In genomic region chr18:54387631-54388030, GRCh38 we compare ENCODE assay signal across 25 cellular contexts. TPM values are rescaled to one million over a fixed set of nuclear protein-coding genes. Genes with fewer than 3 reads are reported as not detected.
A peak's percentile ranks its signal among the peaks of the same experiment; 100 is the strongest.
DNase-seq lines count a peak whose midpoint lies in the region; ATAC-seq and TF ChIP-seq lines count a peak whose summit lies in the region.
"Had no signal": no experiment of that assay in that cellular context is flagged by ENCODE, and none has a peak within 500 bp of the region (broad histone marks: within the 10 kb centered on the region; RNA-seq: fewer than 3 reads in every experiment).

No MANE protein-coding gene starts in this region.

- ATAC-seq in Panc1 = no peak
- no peak for ATAC-seq in HG03039 (IDR thresholded peaks at IDR 0.05; ENCODE audit: unreplicated experiment)
- no peak for ATAC-seq in HG03354 (IDR thresholded peaks at IDR 0.05; ENCODE audit: poor library complexity, severe bottlenecking, unreplicated experiment)
- ATAC-seq: effector memory CD8-positive, alpha-beta T cell; left ventricle myocardium superior; naive thymus-derived CD8-positive, alpha-beta T cell had no signal

- no peaks in the 10 kb centered on the region for H3K9me3 ChIP-seq in Panc1 (ENCODE audit: control insufficient read depth, insufficient read depth, low read depth, low read length)
- no peaks in the 10 kb centered on the region for H3K9me3 ChIP-seq in fibroblast of lung (ENCODE audit: control insufficient read depth, insufficient read depth, low read depth, low read length)
- H3K9me3 ChIP-seq in Caco-2 = no peaks in the 10 kb centered on the region; the same call in 1 of the 2 replicates

- POLR2A ChIA-PET in Panc1 (lab: Charles Lee) (no interaction called here), Caco-2 (lab: Charles Lee) (no interaction called here)

- no peaks in the 10 kb centered on the region for H4K20me1 ChIP-seq in fibroblast of lung (ENCODE audit: control insufficient read depth, extremely low read depth, insufficient read depth, low read length)

- CTCF ChIA-PET in Panc1 (lab: Charles Lee) (no interaction called here), Caco-2 (lab: Charles Lee) (no interaction called here)

- H3K27ac ChIP-seq in ACC112 (ENCODE audit: low read depth, low read length) (peak overlapping the region; percentile 72), Panc1 (ENCODE audit: low read length) (0 out of 2 replicates have a peak overlapping the region, but pooled peaks have one; percentile 21), fibroblast of lung (ENCODE audit: insufficient read depth, low read length) (no peak overlapping the region)
- H3K27ac ChIP-seq: cardiac muscle cell, foreskin keratinocyte had no signal

- DNase-seq in HFF-Myc (ENCODE audit: extremely low read depth, low read depth) (peak; percentile 27), Panc1 (ENCODE audit: low read depth, low spot score) (no peak), fibroblast of lung (ENCODE audit: low read depth in 2 of 2) (no peak), Caco-2 (no peak), SK-N-DZ (ENCODE audit: low spot score) (no peak)
- DNase-seq: activated CD4-positive, alpha-beta T cell treated with anti-CD3 and anti-CD28 coated beads for 48 hours; activated naive CD8-positive, alpha-beta T cell treated with anti-CD3 and anti-CD28 coated beads, Interleukin-2, amount 10 ng/mL, durations not matched to agents 7 days and 5 days; activated T-cell treated with anti-CD3 and anti-CD28 coated beads, Interleukin-2, amount 50 U/mL, for 24 hours; effector memory CD8-positive, alpha-beta T cell; foreskin keratinocyte; left ventricle myocardium superior; naive thymus-derived CD8-positive, alpha-beta T cell; NCI-H1105; NCI-H226; NK-92 treated with Interleukin-12 subunit alpha and Interleukin-12 subunit beta, amount 100 ng/mL, for 24 hours; SHP77 treated with DMSO at 0.1 percent for 48 hours; stimulated activated CD4-positive, alpha-beta T cell treated with anti-CD3 and anti-CD28 coated beads, Interleukin-12 subunit alpha, Interleukin-12 subunit beta, amount 100 ng/mL, for 4 hours; stimulated activated naive CD4-positive, alpha-beta T cell; T1000 had no signal

- H3K4me2 ChIP-seq in fibroblast of lung (ENCODE audit: extremely low read depth, insufficient read depth, low read length) = no peak overlapping the region

- no peak overlapping the region for H3K4me3 Mint-ChIP-seq in Caco-2 (ENCODE audit: unreplicated experiment)
- H3K4me3 Mint-ChIP-seq: activated T-cell treated with anti-CD3 and anti-CD28 coated beads, Interleukin-2, amount 50 U/mL, for 24 hours; effector memory CD8-positive, alpha-beta T cell; IgD-negative memory B cell; naive thymus-derived CD8-positive, alpha-beta T cell; type B pancreatic cell had no signal

- H3K27me3 ChIP-seq in ACC112 (ENCODE audit: insufficient read depth, low read length) = no peaks in the 10 kb centered on the region
- no peaks in the 10 kb centered on the region for H3K27me3 ChIP-seq in Panc1 (ENCODE audit: control insufficient read depth, insufficient read depth, low read length)
- no peaks in the 10 kb centered on the region for H3K27me3 ChIP-seq in fibroblast of lung (ENCODE audit: control insufficient read depth, insufficient read depth, low read length)
- no peaks in the 10 kb centered on the region for H3K27me3 ChIP-seq in Caco-2 (replicated peaks; ENCODE audit: control insufficient read depth, insufficient read depth, low read length)
- H3K27me3 ChIP-seq: cardiac muscle cell, foreskin keratinocyte had no signal

- BruUV-seq in Panc1 (replicated peaks; lab: Mats Ljungman, UMichigan) (no TSS peak), Caco-2 (replicated peaks; lab: Mats Ljungman, UMichigan) (no TSS peak)

- no peaks in the 10 kb centered on the region for H3K79me2 ChIP-seq in ACC112 (ENCODE audit: control insufficient read depth, insufficient read depth, low read length, unreplicated experiment)
- H3K79me2 ChIP-seq in fibroblast of lung (ENCODE audit: control insufficient read depth, insufficient read depth, low read length) = no peaks in the 10 kb centered on the region

- H3K4me1 ChIP-seq in ACC112 (ENCODE audit: control insufficient read depth, insufficient read depth, low read length, unreplicated experiment) (peaks cover 20% of the 10 kb centered on the region), Panc1 (ENCODE audit: control insufficient read depth, insufficient read depth, low read length) (peaks cover 4% of the 10 kb centered on the region; the same call in 1 of the 2 replicates), fibroblast of lung (ENCODE audit: control insufficient read depth, extremely low read depth, insufficient read depth, low read length) (peaks cover 4% of the 10 kb centered on the region), Caco-2 (peaks cover 8% of the 10 kb centered on the region)

- intact Hi-C loops in Panc1 (cut with micrococcal nuclease; ENCODE audit: unreplicated experiment) = no loop called here
- intact Hi-C loops in Caco-2 (cut with micrococcal nuclease; ENCODE audit: unreplicated experiment) = no loop called here

- peaks cover 6% of the 10 kb centered on the region for H3K36me3 Mint-ChIP-seq in Caco-2 (ENCODE audit: insufficient read depth, unreplicated experiment)
- H3K36me3 Mint-ChIP-seq: IgD-negative memory B cell; naive thymus-derived CD8-positive, alpha-beta T cell had no signal

- peaks cover 9% of the 10 kb centered on the region for H3K4me1 Mint-ChIP-seq in Caco-2 (ENCODE audit: low read depth, unreplicated experiment)
- H3K4me1 Mint-ChIP-seq: IgD-negative memory B cell had no signal

- H3K4me3 ChIP-seq in ACC112 (ENCODE audit: low read depth, low read length) (no peak overlapping the region), HFF-Myc (replicated peaks; ENCODE audit: low read depth, low read length) (no peak overlapping the region), Panc1 (ENCODE audit: low read depth in 2 of 2, low read length in 2 of 2) (no peak overlapping the region), fibroblast of lung (replicated peaks in 1 of 4; ENCODE audit: control extremely low read depth in 1 of 4, insufficient read depth in 1 of 4, low read depth in 3 of 4, low read length in 4 of 4) (no peak overlapping the region), Caco-2 (ENCODE audit: low read depth, low read length) (no peak overlapping the region)
- H3K4me3 ChIP-seq: cardiac muscle cell had no signal

- TF ChIP-seq CTCF in HFF-Myc (IDR thresholded peaks at IDR 0.05; ENCODE audit: low read depth, low read length, missing control alignments) = no peak
- no peak for TF ChIP-seq CTCF in Panc1 (IDR thresholded peaks at IDR 0.05)
- no peak for TF ChIP-seq CTCF in fibroblast of lung (conservative IDR thresholded peaks at IDR 0.05 in 1 of 2, IDR thresholded peaks at IDR 0.05 in 1 of 2; ENCODE audit: low read depth in 1 of 2, low read length in 2 of 2)
- TF ChIP-seq CTCF in Caco-2 (IDR thresholded peaks at IDR 0.05; ENCODE audit: insufficient read depth in 1 of 2, low read depth in 1 of 2, low read length in 1 of 2, severe bottlenecking in 1 of 2, unreplicated experiment in 1 of 2) = no peak

- no peaks in the 10 kb centered on the region for H3K27me3 Mint-ChIP-seq in Caco-2 (ENCODE audit: insufficient read depth, unreplicated experiment)

- H2AFZ ChIP-seq in ACC112 (ENCODE audit: low read length, unreplicated experiment) (no peak overlapping the region), fibroblast of lung (ENCODE audit: low read length) (peak overlapping the region; percentile 52)

- no peak overlapping the region for H3K27ac Mint-ChIP-seq in Caco-2 (ENCODE audit: unreplicated experiment)
- H3K27ac Mint-ChIP-seq: activated naive CD8-positive, alpha-beta T cell treated with anti-CD3 and anti-CD28 coated beads, Interleukin-2, amount 10 ng/mL, durations not matched to agents 7 days and 5 days; activated T-cell treated with anti-CD3 and anti-CD28 coated beads, Interleukin-2, amount 50 U/mL, for 24 hours; IgD-negative memory B cell; naive thymus-derived CD8-positive, alpha-beta T cell had no signal

- H3K36me3 ChIP-seq in ACC112 (ENCODE audit: insufficient read depth, low read length) = no peaks in the 10 kb centered on the region
- no peaks in the 10 kb centered on the region for H3K36me3 ChIP-seq in Panc1 (ENCODE audit: control insufficient read depth, insufficient read depth, low read length)
- no peaks in the 10 kb centered on the region for H3K36me3 ChIP-seq in fibroblast of lung (ENCODE audit: control insufficient read depth, insufficient read depth, low read length)
- no peaks in the 10 kb centered on the region for H3K36me3 ChIP-seq in Caco-2 (ENCODE audit: control insufficient read depth, insufficient read depth, low read length)
- H3K36me3 ChIP-seq: cardiac muscle cell had no signal

- in situ Hi-C loops in Panc1 (cut with HindIII; ENCODE audit: low pct_unique_long_range_greater_than_20kb, low sequenced_read_pairs) = no loop called here

- no peak overlapping the region for H3K9ac ChIP-seq in fibroblast of lung (ENCODE audit: insufficient read depth, low read length)

- H3K9me3 Mint-ChIP-seq in Caco-2 (ENCODE audit: unreplicated experiment) = no peaks in the 10 kb centered on the region
- H3K9me3 Mint-ChIP-seq: activated naive CD8-positive, alpha-beta T cell treated with anti-CD3 and anti-CD28 coated beads, Interleukin-2, amount 10 ng/mL, durations not matched to agents 7 days and 5 days; activated T-cell treated with anti-CD3 and anti-CD28 coated beads, Interleukin-2, amount 50 U/mL, for 24 hours; effector memory CD8-positive, alpha-beta T cell; IgD-negative memory B cell had no signal

RNA-seq across cellular contexts. Expression of gene C18orf54, which starts 29.9 kb away (rescaled TPM):
- total RNA-seq in Panc1 (2021; ENCODE audit: unreplicated experiment) (7.5 TPM), fibroblast of lung (3.3 and 5.6 TPM in 2 replicates), Caco-2 (2022) (5.5 and 7.2 TPM in 2 replicates)
- 1.3 TPM for polyA plus RNA-seq in Panc1 (2012; ENCODE audit: insufficient read length)
- polyA plus RNA-seq in fibroblast of lung = 2.8 and 7.4 TPM in 2 replicates
- 1.9 and 4.4 TPM in 2 replicates for polyA plus RNA-seq in fibroblast of lung (2012)
- 0.33 and 3.7 TPM in 2 replicates for polyA minus RNA-seq in fibroblast of lung (ENCODE audit: low replicate concordance)
- 5.0 and 6.3 TPM in 2 replicates for polyA plus RNA-seq in SK-N-DZ (2014; cell fraction: cytosol; rRNA removed)
- 5.8 and 8.1 TPM in 2 replicates for polyA plus RNA-seq in SK-N-DZ (2014; cell fraction: nucleus; rRNA removed)

RNA-seq across cellular contexts. Expression of gene STARD6, which starts 30.0 kb away (rescaled TPM):
- total RNA-seq in Panc1 (2021; ENCODE audit: unreplicated experiment) (not detected), fibroblast of lung (0.33 TPM in 1 of 2 replicates, not detected in the other), Caco-2 (2022) (not detected in 2 replicates)
- polyA plus RNA-seq in Panc1 (2012; ENCODE audit: insufficient read length) = not detected
- polyA plus RNA-seq in fibroblast of lung = 0.39 and 0.42 TPM in 2 replicates
- 0.36 and 0.48 TPM in 2 replicates for polyA plus RNA-seq in fibroblast of lung (2012)
- not detected in 2 replicates for polyA minus RNA-seq in fibroblast of lung (ENCODE audit: low replicate concordance)
- 0.10 TPM in 1 of 2 replicates, not detected in the other for polyA plus RNA-seq in SK-N-DZ (2014; cell fraction: cytosol; rRNA removed)
- polyA plus RNA-seq in SK-N-DZ (2014; cell fraction: nucleus; rRNA removed) = not detected in 2 replicates
- total RNA-seq: activated naive CD8-positive, alpha-beta T cell treated with anti-CD3 and anti-CD28 coated beads, Interleukin-2, amount 10 ng/mL, durations not matched to agents 7 days and 5 days; cardiac muscle cell; left ventricle myocardium superior; naive thymus-derived CD8-positive, alpha-beta T cell had no signal
- polyA plus RNA-seq: cardiac muscle cell; IgD-negative memory B cell; naive thymus-derived CD8-positive, alpha-beta T cell had no signal
